In genomic region chr6:125048274-125048673, GRCh38 we compare ENCODE assay signal across 15 cellular contexts.
DNase-seq lines count a peak whose midpoint lies in the region; ATAC-seq and TF ChIP-seq lines count a peak whose summit lies in the region.
"Had no signal": no experiment of that assay in that cellular context is flagged by ENCODE, and none has a peak within 500 bp of the region (broad histone marks: within the 10 kb centered on the region; RNA-seq: fewer than 3 reads in every experiment).

No MANE protein-coding gene starts in this region.

- no peaks in the 10 kb centered on the region for H4K20me1 ChIP-seq in mammary epithelial cell (ENCODE audit: insufficient read depth, low read length)

- H2AFZ ChIP-seq in mammary epithelial cell (ENCODE audit: low read depth, low read length), result no peak overlapping the region
- H2AFZ ChIP-seq in mesenchymal stem cell (ENCODE audit: low read depth, low read length), result no peak overlapping the region

- BruUV-seq in mammary epithelial cell (replicated peaks; lab: Mats Ljungman, UMichigan), result no TSS peak
- BruUV-seq in MCF 10A (replicated peaks; lab: Mats Ljungman, UMichigan), result no TSS peak

- in situ Hi-C loops in mammary epithelial cell (cut with MboI; ENCODE audit: low sequenced_read_pairs in 2 of 2), result no loop called here

- peaks cover 35% of the 10 kb centered on the region for H3K36me3 Mint-ChIP-seq in MCF 10A (ENCODE audit: insufficient read depth, unreplicated experiment)

- H2AK5ac ChIP-seq in mesenchymal stem cell (ENCODE audit: low read length, severe bottlenecking), result no peak overlapping the region

- peaks cover 7% of the 10 kb centered on the region for H3K9me3 Mint-ChIP-seq in MCF 10A (ENCODE audit: unreplicated experiment)
- H3K9me3 Mint-ChIP-seq: CD4-positive, alpha-beta T cell; H9 had no signal

- H3K79me1 ChIP-seq in mesenchymal stem cell (replicated peaks; ENCODE audit: low read length, poor library complexity, severe bottlenecking), result peaks cover 19% of the 10 kb centered on the region

- CTCF ChIA-PET in mammary epithelial cell (lab: Charles Lee; ENCODE audit: low non-redundant PET) (no interaction called here), MCF 10A (lab: Yijun Ruan, JAX) (no interaction called here)

- TF ChIP-seq CTCF in mammary epithelial cell (conservative IDR thresholded peaks at IDR 0.05 in 1 of 2, IDR thresholded peaks at IDR 0.05 in 1 of 2; ENCODE audit: extremely low read depth in 1 of 2, insufficient read depth in 1 of 2, low read depth in 1 of 2, low read length in 2 of 2), result no peak
- no peak for TF ChIP-seq CTCF in MCF 10A (IDR thresholded peaks at IDR 0.05; ENCODE audit: unreplicated experiment)
- no peak for TF ChIP-seq CTCF in foreskin keratinocyte (conservative IDR thresholded peaks at IDR 0.05)
- TF ChIP-seq CTCF in mucosa of descending colon (IDR thresholded peaks at IDR 0.05), result no peak

- no peak overlapping the region for H3K27ac Mint-ChIP-seq in MCF 10A (ENCODE audit: low read depth, unreplicated experiment)
- H3K27ac Mint-ChIP-seq: CD4-positive, alpha-beta T cell; H9 had no signal

- H3K4me1 Mint-ChIP-seq in MCF 10A (ENCODE audit: insufficient read depth, unreplicated experiment), result peaks cover 59% of the 10 kb centered on the region

- H3K23ac ChIP-seq in mesenchymal stem cell (ENCODE audit: low read length in 2 of 2), result no peak overlapping the region

- H2BK5ac ChIP-seq in mesenchymal stem cell (ENCODE audit: low read depth, low read length, poor library complexity, severe bottlenecking), result no peak overlapping the region

- H3K4me1 ChIP-seq in mammary epithelial cell (ENCODE audit: insufficient read depth, low read length) (peaks cover 72% of the 10 kb centered on the region), foreskin keratinocyte (peaks cover 53% of the 10 kb centered on the region), mesenchymal stem cell (ENCODE audit: control insufficient read depth, insufficient read depth, low read depth, low read length) (no peaks in the 10 kb centered on the region), mucosa of descending colon (ENCODE audit: low read depth) (no peaks in the 10 kb centered on the region)
- H3K4me1 ChIP-seq: Caco-2 had no signal

- no peak overlapping the region for H3K4me3 Mint-ChIP-seq in MCF 10A (ENCODE audit: unreplicated experiment)
- H3K4me3 Mint-ChIP-seq: CD4-positive, alpha-beta T cell; H9 had no signal

- H3K9me3 ChIP-seq in mammary epithelial cell (replicated peaks; ENCODE audit: insufficient read depth, low read length) (no peaks in the 10 kb centered on the region), mesenchymal stem cell (ENCODE audit: control insufficient read depth, low read length) (no peaks in the 10 kb centered on the region), mucosa of descending colon (no peaks in the 10 kb centered on the region)
- H3K9me3 ChIP-seq: A549, Caco-2 had no signal

- no peak overlapping the region for H3K4ac ChIP-seq in mesenchymal stem cell (ENCODE audit: low read depth in 1 of 2, low read length in 2 of 2)

- H3K14ac ChIP-seq in mesenchymal stem cell (ENCODE audit: low read length in 2 of 2), result no peak overlapping the region

- H3K79me2 ChIP-seq in mammary epithelial cell (ENCODE audit: insufficient read depth, low read length), result peaks cover 80% of the 10 kb centered on the region

- H4K8ac ChIP-seq in mesenchymal stem cell (ENCODE audit: low read length), result no peak overlapping the region

- no peak overlapping the region for H4K91ac ChIP-seq in mesenchymal stem cell (ENCODE audit: low read length)

- no peak for ATAC-seq in foreskin keratinocyte
- ATAC-seq in mucosa of descending colon, result no peak
- ATAC-seq: A549 had no signal

- no peaks in the 10 kb centered on the region for H3K27me3 Mint-ChIP-seq in MCF 10A (ENCODE audit: insufficient read depth, unreplicated experiment)
- H3K27me3 Mint-ChIP-seq: CD4-positive, alpha-beta T cell had no signal

- intact Hi-C loops in mammary epithelial cell (cut with micrococcal nuclease) (no loop called here), MCF 10A (cut with micrococcal nuclease) (no loop called here), mucosa of descending colon (cut with DNase I, micrococcal nuclease) (no loop called here)

- H3K9ac ChIP-seq in mammary epithelial cell (ENCODE audit: insufficient read depth, low read length) (no peak overlapping the region), mesenchymal stem cell (ENCODE audit: low read length) (no peak overlapping the region)

- 95% methylated on average over 2 of the region's 2 CpGs for WGBS in mammary epithelial cell (ENCODE audit: low coverage, missing lambda C conversion rate)
- WGBS in mesenchymal stem cell, result no CpG with 5 or more reads among the region's 2 CpGs

- DNase-seq in mammary epithelial cell, result no peak
- DNase-seq in MCF 10A (ENCODE audit: unreplicated experiment), result no peak
- no peak for DNase-seq in foreskin keratinocyte
- peak; percentile 22 for DNase-seq in mesenchymal stem cell
- DNase-seq in hypothalamus (lab: John Stamatoyannopoulos, UW), result no peak
- no peak for DNase-seq in SK-N-DZ (ENCODE audit: low spot score)
- no peak for DNase-seq in mucosa of descending colon
- DNase-seq: AML-193; Caco-2; CD4-positive, alpha-beta T cell; H9 had no signal

- H2BK12ac ChIP-seq in mesenchymal stem cell (ENCODE audit: low read length in 2 of 2), result no peak overlapping the region

- H3K27me3 ChIP-seq in mammary epithelial cell (ENCODE audit: insufficient read depth, low read length) (no peaks in the 10 kb centered on the region), foreskin keratinocyte (no peaks in the 10 kb centered on the region), mesenchymal stem cell (ENCODE audit: control insufficient read depth in 1 of 2, insufficient read depth in 1 of 2, low read length in 2 of 2) (no peaks in the 10 kb centered on the region)

- no peak overlapping the region for H2BK15ac ChIP-seq in mesenchymal stem cell (ENCODE audit: low read depth, poor library complexity, severe bottlenecking)

- no peak overlapping the region for H2BK120ac ChIP-seq in mesenchymal stem cell (ENCODE audit: low read depth, low read length)

- H3K27ac ChIP-seq in mammary epithelial cell (ENCODE audit: insufficient read depth, low read depth, low read length), result peak overlapping the region; percentile 98
- H3K27ac ChIP-seq in foreskin keratinocyte, result peak overlapping the region; percentile 92
- H3K27ac ChIP-seq in mesenchymal stem cell (ENCODE audit: low read length, poor library complexity, severe bottlenecking), result no peak overlapping the region
- H3K27ac ChIP-seq: 22Rv1, A549, C4-2B, HL-60 had no signal

- dilution Hi-C loops in mammary epithelial cell (cut with HindIII; ENCODE audit: low sequenced_read_pairs), result loop anchor here (5.0 kb wide), 1 partner anchor 86 kb away; the partner anchor contains the start of gene RNF217

- POLR2A ChIA-PET in MCF 10A (lab: Yijun Ruan, JAX), result interaction anchor here (0.7 to 1.7 kb wide), 3 partner anchors 20 to 87 kb away, joined by 3 to 11 read pairs (median 3); no protein-coding TSS in a partner anchor

- peak overlapping the region; percentile 77 for H3K4me2 ChIP-seq in mammary epithelial cell (ENCODE audit: insufficient read depth, low read depth, low read length)
- H3K4me2 ChIP-seq in mesenchymal stem cell (ENCODE audit: low read length, poor library complexity, severe bottlenecking), result no peak overlapping the region
- H3K4me2 ChIP-seq: A549 had no signal

- no peak overlapping the region for H3K18ac ChIP-seq in mesenchymal stem cell (ENCODE audit: low read depth in 1 of 2, low read length in 2 of 2)

- H3K4me3 ChIP-seq in mammary epithelial cell (replicated peaks in 1 of 3; ENCODE audit: insufficient read depth in 1 of 3, low read depth in 2 of 3, low read length in 3 of 3) (no peak overlapping the region), mesenchymal stem cell (ENCODE audit: insufficient read depth in 1 of 2, low read depth in 1 of 2, low read length in 2 of 2) (no peak overlapping the region), mucosa of descending colon (no peak overlapping the region)
- H3K4me3 ChIP-seq: A549 had no signal

- H3K36me3 ChIP-seq in mammary epithelial cell (ENCODE audit: insufficient read depth, low read length) (peaks cover 8% of the 10 kb centered on the region), mesenchymal stem cell (ENCODE audit: control insufficient read depth in 1 of 2, insufficient read depth in 2 of 2, low read depth in 1 of 2, low read length in 2 of 2) (peaks cover 4 to 14% of the 10 kb centered on the region in 2 experiments), mucosa of descending colon (ENCODE audit: low read depth) (no peaks in the 10 kb centered on the region)
